In genomic region chr2:222239091-222239490, GRCh38 we compare ENCODE assay signal across 20 cellular contexts. TPM values are rescaled to one million over a fixed set of nuclear protein-coding genes. Genes with fewer than 3 reads are reported as not detected.
DNase-seq lines count a peak whose midpoint lies in the region; ATAC-seq and TF ChIP-seq lines count a peak whose summit lies in the region.
"Had no signal": no experiment of that assay in that cellular context is flagged by ENCODE, and none has a peak within 500 bp of the region (broad histone marks: within the 10 kb centered on the region; RNA-seq: fewer than 3 reads in every experiment).

No MANE protein-coding gene starts in this region.

- H2AK5ac ChIP-seq in trophoblast cell (ENCODE audit: low read length), result no peak overlapping the region

- no peak for ATAC-seq in HG03469 (IDR thresholded peaks at IDR 0.05; ENCODE audit: unreplicated experiment)

- H4K91ac ChIP-seq in trophoblast cell (ENCODE audit: low read depth, low read length), result no peak overlapping the region

- H3K18ac ChIP-seq in trophoblast cell (ENCODE audit: low read length), result no peak overlapping the region

- peak overlapping the region in 3 of 5 experiments; percentile 48 to 76 (median 54) for H3K27ac Mint-ChIP-seq in brain
- H3K27ac Mint-ChIP-seq: CD4-positive, alpha-beta T cell; IgD-negative memory B cell had no signal

- no peaks in the 10 kb centered on the region for H3K79me2 ChIP-seq in trophoblast cell (ENCODE audit: control insufficient read depth, insufficient read depth, low read length, poor library complexity)

- no peak for TF ChIP-seq CTCF in brain (conservative IDR thresholded peaks at IDR 0.05)

- no peaks in the 10 kb centered on the region for H3K36me3 Mint-ChIP-seq in brain
- H3K36me3 Mint-ChIP-seq: IgD-negative memory B cell had no signal

- peaks cover 61% of the 10 kb centered on the region for H3K27me3 Mint-ChIP-seq in brain

- no peak overlapping the region for H3K4me2 ChIP-seq in trophoblast cell (ENCODE audit: low read length)

- no peak overlapping the region for H3K14ac ChIP-seq in trophoblast cell (ENCODE audit: low read length)

- H3K27ac ChIP-seq in HUES64 (ENCODE audit: low read depth, low read length) (peak overlapping the region; percentile 11; the same call in 1 of the 2 replicates), iPS-20b (ENCODE audit: low read length) (no peak overlapping the region), trophoblast cell (ENCODE audit: low read depth, low read length) (no peak overlapping the region)
- H3K27ac ChIP-seq: HL-60, Peyer's patch had no signal

- H2BK120ac ChIP-seq in trophoblast cell (ENCODE audit: insufficient read depth, low read length, poor library complexity), result no peak overlapping the region

- no peak overlapping the region for H4K12ac ChIP-seq in trophoblast cell (ENCODE audit: low read depth, low read length)

- H3K36me3 ChIP-seq in HUES64 (ENCODE audit: insufficient read depth, low read length) (no peaks in the 10 kb centered on the region), iPS-20b (ENCODE audit: insufficient read depth, low read depth, low read length) (no peaks in the 10 kb centered on the region), MG63 (peaks cover 3% of the 10 kb centered on the region; the same call in 1 of the 2 replicates), trophoblast cell (ENCODE audit: control insufficient read depth in 1 of 2, insufficient read depth in 2 of 2, low read length in 2 of 2) (no peaks in the 10 kb centered on the region)
- H3K36me3 ChIP-seq: Peyer's patch had no signal

- DNase-seq in ELF-1 (ENCODE audit: low read depth, low spot score) (peak; percentile 41), MG63 (no peak), trophoblast cell (no peak)
- no peak for DNase-seq in activated CD8-positive, alpha-beta memory T cell treated with anti-CD3 and anti-CD28 coated beads, Interleukin-2, amount 50 U/mL, for 4 hours
- DNase-seq: Caco-2; CD4-positive, alpha-beta T cell; Karpas-422; NCI-H1092; NCI-H446 treated with DMSO at 0.1 percent for 48 hours; NK-92 treated with Interleukin-12 subunit alpha and Interleukin-12 subunit beta, amount 100 ng/mL, for 24 hours; Peyer's patch; SW 1271 had no signal

- peaks cover 48% of the 10 kb centered on the region for H3K4me1 ChIP-seq in HUES64 (ENCODE audit: insufficient read depth, low read length)
- peaks cover 32% of the 10 kb centered on the region; the same call in 1 of the 2 replicates for H3K4me1 ChIP-seq in iPS-20b (ENCODE audit: insufficient read depth, low read length)
- no peaks in the 10 kb centered on the region for H3K4me1 ChIP-seq in trophoblast cell (ENCODE audit: control insufficient read depth in 1 of 2, insufficient read depth in 2 of 2, low read length in 2 of 2)
- H3K4me1 ChIP-seq: Caco-2, Peyer's patch had no signal

- H4K8ac ChIP-seq in trophoblast cell (ENCODE audit: low read depth, low read length), result no peak overlapping the region

- H3K4me3 Mint-ChIP-seq in brain, result peak overlapping the region in 2 of 5 experiments; percentile 60 to 73
- H3K4me3 Mint-ChIP-seq: CD4-positive, alpha-beta T cell; IgD-negative memory B cell had no signal

- 11% methylated on average over 3 of the region's 4 CpGs for WGBS in HUES64
- WGBS in trophoblast cell (ENCODE audit: extremely low coverage, insufficient coverage, insufficient read length), result no CpG with 5 or more reads among the region's 4 CpGs

- peaks cover 63% of the 10 kb centered on the region for H3K27me3 ChIP-seq in HUES64 (ENCODE audit: insufficient read depth, low read length)
- peaks cover 64% of the 10 kb centered on the region for H3K27me3 ChIP-seq in iPS-20b (ENCODE audit: insufficient read depth, low read length)
- H3K27me3 ChIP-seq in MG63, result no peaks in the 10 kb centered on the region
- H3K27me3 ChIP-seq in trophoblast cell (ENCODE audit: insufficient read depth, low read length), result peaks cover 2% of the 10 kb centered on the region

- no peak overlapping the region for H3K4ac ChIP-seq in trophoblast cell (ENCODE audit: low read depth, low read length)

- H2BK5ac ChIP-seq in trophoblast cell (ENCODE audit: low read depth, low read length, poor library complexity), result no peak overlapping the region

- peaks cover 64% of the 10 kb centered on the region for H3K4me1 Mint-ChIP-seq in brain
- H3K4me1 Mint-ChIP-seq: IgD-negative memory B cell had no signal

- peaks cover 0 to 3% (median 0%) of the 10 kb centered on the region in 5 experiments for H3K9me3 Mint-ChIP-seq in brain
- H3K9me3 Mint-ChIP-seq: CD4-positive, alpha-beta T cell had no signal

- no peak overlapping the region for H3K23ac ChIP-seq in trophoblast cell (ENCODE audit: low read length)

- no peak overlapping the region for H2AFZ ChIP-seq in trophoblast cell (ENCODE audit: insufficient read depth, low read length, poor library complexity)

- H3K4me3 ChIP-seq in HUES64 (ENCODE audit: low read length), result peak overlapping the region; percentile 1; the same call in 1 of the 2 replicates
- H3K4me3 ChIP-seq in iPS-20b (ENCODE audit: low read length), result peak overlapping the region; percentile 36; the same call in 1 of the 2 replicates
- H3K4me3 ChIP-seq in MG63, result no peak overlapping the region
- H3K4me3 ChIP-seq in trophoblast cell (ENCODE audit: low read depth, low read length), result no peak overlapping the region
- H3K4me3 ChIP-seq: Peyer's patch had no signal

- H3K79me1 ChIP-seq in trophoblast cell (ENCODE audit: low read length), result no peaks in the 10 kb centered on the region

- H3K9ac ChIP-seq in HUES64 (ENCODE audit: low read depth, low read length), result no peak overlapping the region; the same call in 1 of the 2 replicates
- H3K9ac ChIP-seq in iPS-20b (ENCODE audit: low read depth, low read length), result no peak overlapping the region
- no peak overlapping the region for H3K9ac ChIP-seq in trophoblast cell (ENCODE audit: low read length)

- H2BK12ac ChIP-seq in trophoblast cell (ENCODE audit: low read length), result no peak overlapping the region

- H3K9me3 ChIP-seq in HUES64 (ENCODE audit: insufficient read depth, low read depth, low read length) (no peaks in the 10 kb centered on the region), iPS-20b (ENCODE audit: insufficient read depth, low read depth, low read length) (no peaks in the 10 kb centered on the region), MG63 (no peaks in the 10 kb centered on the region), trophoblast cell (ENCODE audit: insufficient read depth, low read depth, low read length) (peaks cover 4% of the 10 kb centered on the region)
- H3K9me3 ChIP-seq: Caco-2, Peyer's patch had no signal

RNA-seq across cellular contexts. Expression of gene PAX3, which starts 59.7 kb away (rescaled TPM):
- polyA plus RNA-seq in HUES64 (2013, experiment 1 of 2), result 5.0 TPM
- polyA plus RNA-seq in HUES64 (2013, experiment 2 of 2), result 9.9 TPM
- polyA plus RNA-seq in brain (ENCODE audit: insufficient read depth, low read depth, low replicate concordance), result not detected
- total RNA-seq in MG63 (2014; rRNA removed; shearing (Covaris generic); ENCODE audit: low replicate concordance), result 9.4 and 15.2 TPM in 2 replicates
- polyA plus RNA-seq in trophoblast cell (2013), result not detected in 2 replicates
- total RNA-seq: Caco-2; CD4-positive, alpha-beta T cell; HT1080; MCF 10A; Peyer's patch had no signal
- polyA plus RNA-seq: IgD-negative memory B cell had no signal

Comparison
In these comparisons a context has a peak if more than half of its experiments do, and no peak if none do; other contexts are left out.
1. H3K4me3 ChIP-seq: peak in HUES64 (single experiment) and iPS-20b (single experiment); none in MG63 (single experiment) and trophoblast cell (single experiment).